22 cellular contexts compared by ENCODE assay signal in genomic region chr21:36063375-36064084, GRCh38.
"Had no signal": no experiment of that assay in that cellular context is flagged by ENCODE, and none has a peak within 500 bp of the region (broad histone marks: within the 10 kb centered on the region; RNA-seq: fewer than 3 reads in every experiment).

No MANE protein-coding gene starts in this region.

- H3K9me3 ChIP-seq: esophagus squamous epithelium, thoracic aorta, upper lobe of right lung had no signal

- H3K27me3 Mint-ChIP-seq: activated T-cell treated with anti-CD3 and anti-CD28 coated beads, Interleukin-2, amount 50 U/mL, for 24 hours; activated T-helper 17 cell treated with anti-CD3 and anti-CD28 coated beads, Interleukin-2, amount 50 U/mL, for 72 hours had no signal

- H3K4me1 Mint-ChIP-seq: endodermal cell had no signal

- H3K9me3 Mint-ChIP-seq: activated T-helper 17 cell treated with anti-CD3 and anti-CD28 coated beads, Interleukin-2, amount 50 U/mL, for 72 hours had no signal

- H3K4me3 ChIP-seq: coronary artery, esophagus squamous epithelium, heart left ventricle, lung, spleen, thoracic aorta, upper lobe of right lung had no signal

- ATAC-seq: activated T-helper 17 cell treated with anti-CD3 and anti-CD28 coated beads, Interleukin-2, amount 50 U/mL, for 72 hours; heart left ventricle; left colon; naive thymus-derived CD8-positive, alpha-beta T cell; upper lobe of right lung had no signal

- H3K4me3 Mint-ChIP-seq: activated T-cell treated with anti-CD3 and anti-CD28 coated beads, Interleukin-2, amount 50 U/mL, for 24 hours; activated T-helper 17 cell treated with anti-CD3 and anti-CD28 coated beads, Interleukin-2, amount 50 U/mL, for 72 hours; endodermal cell had no signal

- FAIRE-seq: bronchial epithelial cell, keratinocyte had no signal

- DNase-seq: activated CD4-positive, alpha-beta T cell treated with anti-CD3 and anti-CD28 coated beads for 1 hour; activated T-cell treated with anti-CD3 and anti-CD28 coated beads, Interleukin-2, amount 50 U/mL, for 24 hours; amygdala; cerebellar nuclear complex; endodermal cell; esophagus squamous epithelium; heart left ventricle; left colon; naive thymus-derived CD8-positive, alpha-beta T cell; retina; spleen; stimulated activated CD4-positive, alpha-beta T cell treated with anti-CD3 and anti-CD28 coated beads, Interleukin-4, amount 100 ng/mL, for 1 hour; stimulated activated naive CD4-positive, alpha-beta T cell treated with Interleukin-2 at 50 U/mL for 16 hours; T-helper 1 cell; T-helper 9 cell; upper lobe of right lung had no signal

- H3K36me3 ChIP-seq: thoracic aorta, upper lobe of right lung had no signal

- H3K27ac Mint-ChIP-seq: activated T-cell treated with anti-CD3 and anti-CD28 coated beads, Interleukin-2, amount 50 U/mL, for 24 hours; activated T-helper 17 cell treated with anti-CD3 and anti-CD28 coated beads, Interleukin-2, amount 50 U/mL, for 72 hours; endodermal cell had no signal

- H3K27ac ChIP-seq: coronary artery, esophagus squamous epithelium, heart left ventricle, spleen, thoracic aorta, upper lobe of right lung had no signal

- H3K27me3 ChIP-seq: esophagus squamous epithelium, heart left ventricle, spleen, upper lobe of right lung had no signal
